Comparison of ENCODE assay signal across 30 cellular contexts in genomic region chr20:5020760-5021159, GRCh38. TPM values are rescaled to one million over a fixed set of nuclear protein-coding genes. Genes with fewer than 3 reads are reported as not detected.
DNase-seq lines count a peak whose midpoint lies in the region; ATAC-seq and TF ChIP-seq lines count a peak whose summit lies in the region.
"Had no signal": no experiment of that assay in that cellular context is flagged by ENCODE, and none has a peak within 500 bp of the region (broad histone marks: within the 10 kb centered on the region; RNA-seq: fewer than 3 reads in every experiment).

No MANE protein-coding gene starts in this region.

- H3K27ac ChIP-seq in foreskin keratinocyte, result no peak overlapping the region
- H3K27ac ChIP-seq: A549, RWPE1 had no signal

- H3K4me1 Mint-ChIP-seq in stimulated activated memory B cell treated with anti-CD40 and anti-IgM and Interleukin-4, amounts not matched to agents 10 μg/mL and 1 μg/mL and 100 μg/mL, for 72 hours, result no peaks in the 10 kb centered on the region
- H3K4me1 Mint-ChIP-seq: CD4-positive, alpha-beta memory T cell; IgD-negative memory B cell had no signal

- no peaks in the 10 kb centered on the region for H3K9me3 Mint-ChIP-seq in stimulated activated memory B cell treated with anti-CD40 and anti-IgM and Interleukin-4, amounts not matched to agents 10 μg/mL and 1 μg/mL and 100 μg/mL, for 72 hours
- H3K9me3 Mint-ChIP-seq: CD4-positive, alpha-beta memory T cell; IgD-negative memory B cell had no signal

- ATAC-seq in foreskin keratinocyte (peak; percentile 32), sciatic nerve (no peak), HG03469 (IDR thresholded peaks at IDR 0.05; ENCODE audit: unreplicated experiment) (no peak)
- ATAC-seq in stimulated activated memory B cell treated with anti-CD40 and anti-IgM and Interleukin-4, amounts not matched to agents 10 μg/mL and 1 μg/mL and 100 μg/mL, for 72 hours, result no peak
- ATAC-seq: GM12878 had no signal

- H3K4me3 Mint-ChIP-seq in stimulated activated memory B cell treated with anti-CD40 and anti-IgM and Interleukin-4, amounts not matched to agents 10 μg/mL and 1 μg/mL and 100 μg/mL, for 72 hours, result no peak overlapping the region
- H3K4me3 Mint-ChIP-seq: CD4-positive, alpha-beta memory T cell; IgD-negative memory B cell had no signal

- DNase-seq in HT-29 (ENCODE audit: low spot score) (peak; percentile 23), dermis blood vessel endothelial cell (peak; percentile 40), foreskin keratinocyte (no peak), kidney tubule cell (ENCODE audit: low spot score) (no peak), sciatic nerve (ENCODE audit: low spot score) (no peak)
- DNase-seq: AML-193; C1 segment of cervical spinal cord; CD4-positive, alpha-beta memory T cell; COR-L47; DMS79; EL; GDM1; GOT3; HCEC 1CT; Karpas-422; NCI-H1092; NCI-H1417 treated with DMSO at 0.1 percent for 48 hours; NCI-H187; NCI-H2081 treated with DMSO at 0.1 percent for 48 hours; NCI-H2171; NCI-H226; NCI-H510A; NCI-H69; SHP77 had no signal

- H3K27me3 ChIP-seq in foreskin keratinocyte, result no peaks in the 10 kb centered on the region

- no peaks in the 10 kb centered on the region for H3K36me3 Mint-ChIP-seq in stimulated activated memory B cell treated with anti-CD40 and anti-IgM and Interleukin-4, amounts not matched to agents 10 μg/mL and 1 μg/mL and 100 μg/mL, for 72 hours
- H3K36me3 Mint-ChIP-seq: CD4-positive, alpha-beta memory T cell; IgD-negative memory B cell had no signal

- no peaks in the 10 kb centered on the region for H3K27me3 Mint-ChIP-seq in stimulated activated memory B cell treated with anti-CD40 and anti-IgM and Interleukin-4, amounts not matched to agents 10 μg/mL and 1 μg/mL and 100 μg/mL, for 72 hours
- H3K27me3 Mint-ChIP-seq: CD4-positive, alpha-beta memory T cell; IgD-negative memory B cell had no signal

- intact Hi-C loops in sciatic nerve (cut with DNase I), result no loop called here

- H3K27ac Mint-ChIP-seq in stimulated activated memory B cell treated with anti-CD40 and anti-IgM and Interleukin-4, amounts not matched to agents 10 μg/mL and 1 μg/mL and 100 μg/mL, for 72 hours, result peak overlapping the region; percentile 1
- H3K27ac Mint-ChIP-seq: IgD-negative memory B cell had no signal

- no peak for TF ChIP-seq CTCF in foreskin keratinocyte (conservative IDR thresholded peaks at IDR 0.05)

- H3K4me1 ChIP-seq in foreskin keratinocyte, result no peaks in the 10 kb centered on the region

RNA-seq across cellular contexts. Expression of gene SLC23A2, which starts 19.4 kb away (rescaled TPM):
- total RNA-seq in HT-29 (2014; rRNA removed; shearing (Covaris generic)), result 2.6 and 4.3 TPM in 2 replicates
- total RNA-seq in dermis blood vessel endothelial cell (18.2 and 25.0 TPM in 2 replicates), foreskin keratinocyte (12.0 and 12.7 TPM in 2 replicates), sciatic nerve (75.9 TPM)
- 3.4 and 3.5 TPM in 2 replicates for polyA plus RNA-seq in foreskin keratinocyte

Comparison
In these comparisons a context has a peak if more than half of its experiments do, and no peak if none do; other contexts are left out.
1. DNase-seq: peak in HT-29 (single experiment) and dermis blood vessel endothelial cell (single experiment); none in foreskin keratinocyte (0 of 2), kidney tubule cell (single experiment) and sciatic nerve (single experiment).